16 cellular contexts compared by ENCODE assay signal in the genomic region with DNA sequence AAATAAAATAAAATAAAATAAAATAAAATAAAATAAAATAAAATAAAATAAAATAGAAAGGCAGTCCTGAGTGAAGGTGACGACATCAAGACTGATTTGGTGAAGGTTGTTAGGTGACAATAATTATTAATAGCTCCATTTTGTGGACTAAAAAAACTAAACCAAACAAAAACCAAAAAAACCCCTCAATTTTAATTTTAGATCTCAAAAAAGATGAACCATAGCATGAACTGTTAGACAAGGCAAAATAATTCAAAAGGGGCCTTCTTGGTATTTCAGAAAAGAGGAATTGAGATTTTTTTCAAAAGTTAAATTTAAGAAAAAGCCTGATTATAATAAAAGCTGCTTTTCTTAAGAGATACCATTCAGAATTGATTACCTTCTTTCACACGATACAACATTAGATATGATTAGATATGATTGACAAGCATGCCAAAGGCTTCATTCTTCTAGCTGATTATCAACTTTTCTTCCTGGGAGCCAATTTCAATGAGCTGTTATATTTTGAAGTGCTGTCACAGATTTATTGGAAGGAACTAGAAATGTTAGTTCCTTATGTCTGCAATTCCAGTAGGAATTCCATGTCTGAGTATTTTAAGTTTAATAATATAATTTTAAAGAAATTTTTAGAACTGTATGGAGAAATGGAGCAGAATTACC.
DNase-seq lines count a peak whose midpoint lies in the region; ATAC-seq, FAIRE-seq and TF ChIP-seq lines count a peak whose summit lies in the region.
"Had no signal": no experiment of that assay in that cellular context is flagged by ENCODE, and none has a peak within 500 bp of the region (broad histone marks: within the 10 kb centered on the region; RNA-seq: fewer than 3 reads in every experiment).

No MANE protein-coding gene starts in this region.

- no peaks in the 10 kb centered on the region for H3K36me3 ChIP-seq in OCI-LY3 (replicated peaks; ENCODE audit: low read depth, low read length)

- no peaks in the 10 kb centered on the region for H4K20me1 ChIP-seq in OCI-LY3 (ENCODE audit: insufficient read depth, low read length)

- H3K27ac ChIP-seq in OCI-LY3 (ENCODE audit: low read length), result peak overlapping the region; percentile 95
- H3K27ac ChIP-seq: C4-2B, GM23248 had no signal

- H3K4me1 Mint-ChIP-seq in memory B cell, result peaks cover 24% of the 10 kb centered on the region
- H3K4me1 Mint-ChIP-seq: CD4-positive, alpha-beta memory T cell had no signal

- no peaks in the 10 kb centered on the region for H3K36me3 Mint-ChIP-seq in memory B cell
- H3K36me3 Mint-ChIP-seq: CD4-positive, alpha-beta memory T cell had no signal

- no peak overlapping the region for H3K4me3 Mint-ChIP-seq in memory B cell
- H3K4me3 Mint-ChIP-seq: CD4-positive, alpha-beta memory T cell had no signal

- H3K27me3 Mint-ChIP-seq in memory B cell, result no peaks in the 10 kb centered on the region

- no peaks in the 10 kb centered on the region for H3K9me3 Mint-ChIP-seq in memory B cell
- H3K9me3 Mint-ChIP-seq: CD4-positive, alpha-beta memory T cell had no signal

- H3K4me3 ChIP-seq in OCI-LY3 (ENCODE audit: low read length), result peak overlapping the region; percentile 27; the same call in 1 of the 2 replicates
- H3K4me3 ChIP-seq: GM23248 had no signal

- H3K27me3 ChIP-seq in OCI-LY3 (ENCODE audit: low read depth, low read length), result no peaks in the 10 kb centered on the region

- no peak overlapping the region for H3K27ac Mint-ChIP-seq in memory B cell
- H3K27ac Mint-ChIP-seq: CD4-positive, alpha-beta memory T cell had no signal

- no peaks in the 10 kb centered on the region for H3K79me2 ChIP-seq in OCI-LY3 (ENCODE audit: low read length)

- peaks cover 90% of the 10 kb centered on the region for H3K4me1 ChIP-seq in OCI-LY3 (ENCODE audit: low read length)

- no peak overlapping the region for H2AFZ ChIP-seq in OCI-LY3 (ENCODE audit: low read depth, low read length)
- H2AFZ ChIP-seq: GM23248 had no signal

- no peak for TF ChIP-seq CTCF in OCI-LY3 (IDR thresholded peaks at IDR 0.05; ENCODE audit: low read depth, low read length)

- DNase-seq in GM18507 (ENCODE audit: extremely low spot score, insufficient read length, low read depth), result no peak
- no peak for DNase-seq in memory B cell (ENCODE audit: low spot score in 2 of 2)
- no peak for DNase-seq in foreskin melanocyte
- no peak for DNase-seq in NCI-H1048 (lab: John Stamatoyannopoulos, UW)
- no peak for DNase-seq in C1 segment of cervical spinal cord (lab: John Stamatoyannopoulos, UW)
- DNase-seq: ACHN; CD4-positive, alpha-beta memory T cell; DMS79; GM23248 had no signal

- H3K4me2 ChIP-seq in OCI-LY3 (ENCODE audit: low read length), result peak overlapping the region; percentile 62

- H3K9me3 ChIP-seq in OCI-LY3 (ENCODE audit: insufficient read depth, low read length), result no peaks in the 10 kb centered on the region

- peak; percentile 48 for ATAC-seq in memory B cell (ENCODE audit: low read depth)
- ATAC-seq in HG03039 (IDR thresholded peaks at IDR 0.05; ENCODE audit: unreplicated experiment), result no peak
- ATAC-seq: HCT116, HepG2 had no signal

- peak overlapping the region; percentile 28 for H3K9ac ChIP-seq in OCI-LY3 (ENCODE audit: low read length)
- H3K9ac ChIP-seq: GM23248 had no signal

- FAIRE-seq in GM18507 (lab: Jason Lieb, UNC), result peak; percentile 56
- FAIRE-seq: H54, HepG2, HTR-8/SVneo had no signal
